In the genomic region with DNA sequence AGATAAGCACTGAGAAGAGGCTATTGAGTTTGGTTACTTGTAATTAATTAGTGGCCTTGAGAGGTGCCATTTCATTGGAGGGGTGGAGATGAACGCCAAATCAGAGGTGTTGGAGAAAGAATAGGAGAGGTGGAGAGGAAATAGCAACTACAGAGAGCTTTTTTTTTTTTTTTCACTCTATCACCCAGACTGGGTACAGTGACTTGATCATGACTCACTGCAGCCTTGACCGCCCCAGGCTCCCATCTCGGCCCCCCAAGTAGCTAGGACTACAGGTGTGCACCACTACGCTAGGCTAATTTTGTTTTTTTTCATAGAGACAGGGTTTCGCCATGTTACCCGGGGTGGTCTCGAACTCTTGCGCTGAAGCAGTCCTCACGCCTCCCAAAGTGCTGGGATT, we compare ENCODE assay signal across 31 cellular contexts. TPM values are rescaled to one million over a fixed set of nuclear protein-coding genes. Genes with fewer than 3 reads are reported as not detected.
"Had no signal": no experiment of that assay in that cellular context is flagged by ENCODE, and none has a peak within 500 bp of the region (broad histone marks: within the 10 kb centered on the region; RNA-seq: fewer than 3 reads in every experiment).

No MANE protein-coding gene starts in this region.

- H3K4me3 ChIP-seq: adrenal gland, PC-9 had no signal

- H2AFZ ChIP-seq: PC-9 had no signal

- H3K4me2 ChIP-seq: PC-9 had no signal

- H3K4me1 ChIP-seq: adrenal gland had no signal

- H3K9me3 ChIP-seq: adrenal gland had no signal

- DNase-seq: activated B cell treated with CpG ODN at 0.5 μM for 24 hours; activated CD4-positive, alpha-beta memory T cell treated with anti-CD3 and anti-CD28 coated beads for 36 hours; activated CD4-positive, alpha-beta T cell treated with anti-CD3 and anti-CD28 coated beads for 4 hours; activated CD4-positive, alpha-beta T cell treated with anti-CD3 and anti-CD28 coated beads, Interleukin-2, amount 50 U/mL, for 1 hour; activated CD4-positive, CD25-positive, alpha-beta regulatory T cell treated with anti-CD3 and anti-CD28 coated beads, Interleukin-2, amount 50 U/mL, for 72 hours; activated CD8-positive, alpha-beta memory T cell treated with anti-CD3 and anti-CD28 coated beads, Interleukin-2, amount 50 U/mL, for 4 hours; activated gamma-delta T cell treated with Interleukin-2 at 50 U/mL for 16 hours; activated naive CD4-positive, alpha-beta T cell treated with anti-CD3 and anti-CD28 coated beads for 36 hours; activated T-cell treated with anti-CD3 and anti-CD28 coated beads for 4 hours; activated T-cell treated with anti-CD3 and anti-CD28 coated beads, Interleukin-2, amount 50 U/mL, for 4 hours; adrenal gland; Kasumi-1; KG1; MM.1S; MV-4-11; NCI-H1092; NCI-H1417; NCI-H146; NCI-H187; NCI-H2081; NCI-H226; NCI-H524 treated with DMSO at 0.1 percent for 48 hours; NCI-H748 treated with DMSO at 0.1 percent for 48 hours; NK-92 treated with Interleukin-12 subunit alpha and Interleukin-12 subunit beta, amount 100 ng/mL, for 24 hours; PC-9; Right ventricle myocardium superior; SW 1271; T-helper 1 cell; T-helper 2 cell; T-helper 9 cell had no signal

- H3K36me3 ChIP-seq: adrenal gland had no signal

- H3K27ac ChIP-seq: adrenal gland, PC-9, VCaP had no signal

- H3K27me3 ChIP-seq: adrenal gland had no signal

RNA-seq across cellular contexts. Expression of gene NHS, which starts 5.2 kb away (rescaled TPM):
- total RNA-seq: activated B cell treated with CpG ODN at 0.5 μM for 24 hours had no signal
